In genomic region chr19:42776750-42777612, GRCh38 we compare ENCODE assay signal across 9 cellular contexts. TPM values are rescaled to one million over a fixed set of nuclear protein-coding genes. Genes with fewer than 3 reads are reported as not detected.
DNase-seq lines count a peak whose midpoint lies in the region; FAIRE-seq and TF ChIP-seq lines count a peak whose summit lies in the region.
"Not testable (repeated sequence)": the region's sequence is repeated elsewhere in the genome, so short reads cannot be mapped to it uniquely, and the experiment has no call there.
"Had no signal": no experiment of that assay in that cellular context is flagged by ENCODE, and none has a peak within 500 bp of the region (broad histone marks: within the 10 kb centered on the region; RNA-seq: fewer than 3 reads in every experiment).

No MANE protein-coding gene starts in this region.

- WGBS in smooth muscle cell (ENCODE audit: low lambda C conversion rate) = 45% methylated on average over 12 of the region's 12 CpGs

- FAIRE-seq in A204.1 (lab: Jason Lieb, UNC) = peak; percentile 60

- H3K36me3 ChIP-seq in smooth muscle cell (ENCODE audit: low read depth) = not testable (repeated sequence)

- intact Hi-C loops in dorsolateral prefrontal cortex (cut with DNase I) = loop anchor here in 1 of 2 donors (10.0 kb wide), 1 partner anchor 82 kb away; no protein-coding TSS in a partner anchor

- H3K4me3 ChIP-seq in GM12864 (ENCODE audit: low read depth, low read length); dorsolateral prefrontal cortex; smooth muscle cell: not testable (repeated sequence)

- not testable (repeated sequence) for H3K79me2 ChIP-seq in smooth muscle cell (ENCODE audit: low read depth)

- H2AFZ ChIP-seq in smooth muscle cell (ENCODE audit: low read depth) = not testable (repeated sequence)

- H3K4me1 ChIP-seq in smooth muscle cell (ENCODE audit: low read depth) = not testable (repeated sequence)

- not testable (repeated sequence) for H3K27me3 ChIP-seq in dorsolateral prefrontal cortex; smooth muscle cell (ENCODE audit: low read depth)

- not testable (repeated sequence) for H3F3A ChIP-seq in smooth muscle cell (ENCODE audit: low read depth)

- H3K27ac ChIP-seq in dorsolateral prefrontal cortex; smooth muscle cell (ENCODE audit: low read depth): not testable (repeated sequence)

- not testable (repeated sequence) for H3K9ac ChIP-seq in smooth muscle cell (ENCODE audit: low read depth)

- H4K20me1 ChIP-seq in smooth muscle cell (ENCODE audit: low read depth) = not testable (repeated sequence)

- not testable (repeated sequence) for H3K4me2 ChIP-seq in smooth muscle cell

- TF ChIP-seq CTCF in GM12864 (IDR thresholded peaks at IDR 0.05; ENCODE audit: low read depth, low read length, missing control alignments) (peak; percentile 90), dorsolateral prefrontal cortex (IDR thresholded peaks at IDR 0.05 in 54 of 56, conservative IDR thresholded peaks at IDR 0.05 in 2 of 56; ENCODE audit: low read depth in 1 of 56, partially characterized antibody in 56 of 56) (peak; percentile 34 to 86 (median 74)), smooth muscle cell (IDR thresholded peaks at IDR 0.05; ENCODE audit: borderline replicate concordance, insufficient read depth, poor library complexity, severe bottlenecking) (peak; percentile 6)

- not testable (repeated sequence) for DNase-seq in GM12864 (ENCODE audit: low read depth); smooth muscle cell (lab: John Stamatoyannopoulos, UW; ENCODE audit: unreplicated experiment)
- DNase-seq in NCI-H1048 (lab: John Stamatoyannopoulos, UW) (peak; percentile 20), RKO (ENCODE audit: low spot score) (peak; percentile 55), activated T-cell treated with anti-CD3 and anti-CD28 coated beads for 1 hour (ENCODE audit: low read depth) (peak; percentile 9), dorsolateral prefrontal cortex (peak; percentile 45 to 82 (median 70)), kidney tubule cell (ENCODE audit: low spot score) (peak; percentile 80)

- not testable (repeated sequence) for H3K9me3 ChIP-seq in smooth muscle cell (replicated peaks; ENCODE audit: low read depth)

RNA-seq across cellular contexts. Expression of gene PSG8, which starts 11.5 kb away (rescaled TPM):
- total RNA-seq in dorsolateral prefrontal cortex (not detected), smooth muscle cell (not detected in 2 replicates)
- polyA plus RNA-seq in smooth muscle cell = not detected in 2 replicates
- total RNA-seq: progenitor cell of endocrine pancreas had no signal

RNA-seq across cellular contexts. Expression of gene PSG3, which starts 36.7 kb away (rescaled TPM):
- total RNA-seq in dorsolateral prefrontal cortex (not detected), smooth muscle cell (not detected in 2 replicates)
- polyA plus RNA-seq in smooth muscle cell = not detected in 2 replicates
- total RNA-seq: progenitor cell of endocrine pancreas had no signal

Comparison
In these comparisons a context has a peak if more than half of its experiments do, and no peak if none do; other contexts are left out.
1. CTCF ChIP-seq: peak in every context shown above with its lines; median percentile 90 in GM12864; 74 in dorsolateral prefrontal cortex; 6 in smooth muscle cell.